ENCODE assay signal across 17 cellular contexts in genomic region chr2:226155476-226155875, GRCh38.
"Had no signal": no experiment of that assay in that cellular context is flagged by ENCODE, and none has a peak within 500 bp of the region (broad histone marks: within the 10 kb centered on the region; RNA-seq: fewer than 3 reads in every experiment).

No MANE protein-coding gene starts in this region.

- H3K36me3 Mint-ChIP-seq: activated CD4-positive, alpha-beta memory T cell treated with anti-CD3 and anti-CD28 coated beads for 36 hours; activated naive CD8-positive, alpha-beta T cell treated with anti-CD3 and anti-CD28 coated beads for 36 hours; immature natural killer cell had no signal

- H3K27me3 ChIP-seq: stomach, tibial artery, vagina had no signal

- H3K4me3 Mint-ChIP-seq: activated CD4-positive, alpha-beta memory T cell treated with anti-CD3 and anti-CD28 coated beads for 36 hours; activated naive CD8-positive, alpha-beta T cell treated with anti-CD3 and anti-CD28 coated beads for 36 hours; immature natural killer cell; T-helper 17 cell had no signal

- DNase-seq: activated CD4-positive, alpha-beta memory T cell treated with anti-CD3 and anti-CD28 coated beads for 36 hours; activated gamma-delta T cell treated with Interleukin-2 at 50 U/mL for 16 hours; activated naive CD8-positive, alpha-beta T cell treated with anti-CD3 and anti-CD28 coated beads for 36 hours; activated T-cell treated with anti-CD3 and anti-CD28 coated beads, Interleukin-2, amount 50 U/mL, for 48 hours; dermis blood vessel endothelial cell; foreskin fibroblast; immature natural killer cell; stimulated activated CD4-positive, alpha-beta T cell treated with anti-CD3 and anti-CD28 coated beads, Interleukin-4, amount 100 ng/mL, for 4 hours; stomach; T-helper 17 cell; tibial artery had no signal

- H3K9ac ChIP-seq: parathyroid adenoma had no signal

- H3K9me3 Mint-ChIP-seq: activated CD4-positive, alpha-beta memory T cell treated with anti-CD3 and anti-CD28 coated beads for 36 hours; activated naive CD8-positive, alpha-beta T cell treated with anti-CD3 and anti-CD28 coated beads for 36 hours had no signal

- H3K9me3 ChIP-seq: stomach, tibial artery, vagina had no signal

- H3K79me2 ChIP-seq: parathyroid adenoma had no signal

- H2AFZ ChIP-seq: parathyroid adenoma had no signal

- H3K4me1 ChIP-seq: parathyroid adenoma, stomach had no signal

- H3K4me3 ChIP-seq: lung, skin epidermis, stomach, tibial artery, vagina had no signal

- ATAC-seq: activated CD4-positive, CD25-positive, alpha-beta regulatory T cell treated with anti-CD3 and anti-CD28 coated beads, Interleukin-2, amount 50 U/mL, for 24 hours; esophagus mucosa; T-helper 17 cell had no signal

- H3K36me3 ChIP-seq: stomach, tibial artery, vagina had no signal

- H3K27ac ChIP-seq: parathyroid adenoma, skin epidermis, stomach, tibial artery, vagina had no signal

- H3K4me1 Mint-ChIP-seq: activated naive CD8-positive, alpha-beta T cell treated with anti-CD3 and anti-CD28 coated beads for 36 hours; immature natural killer cell; T-helper 17 cell had no signal
